ENCODE assay signal across 19 cellular contexts in the genomic region with DNA sequence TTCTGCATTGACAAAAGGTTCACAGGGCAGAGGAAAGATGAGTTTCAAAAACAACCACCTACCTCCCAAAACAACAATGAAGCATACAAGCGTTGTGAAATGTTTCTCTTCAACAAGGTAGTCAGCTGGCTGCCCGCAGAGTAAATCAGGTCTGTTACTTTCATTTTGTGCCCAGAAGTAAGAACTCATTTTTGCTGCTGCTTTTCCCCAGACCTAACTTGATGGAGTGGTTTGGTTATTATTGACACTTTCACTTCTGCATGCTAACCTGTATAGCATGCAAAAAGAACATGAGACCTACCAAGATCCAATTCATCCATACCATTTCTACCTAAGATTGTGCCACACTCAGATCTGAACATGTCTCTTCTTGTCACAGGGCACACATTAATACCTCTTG. TPM values are rescaled to one million over a fixed set of nuclear protein-coding genes. Genes with fewer than 3 reads are reported as not detected.
DNase-seq lines count a peak whose midpoint lies in the region; ATAC-seq and TF ChIP-seq lines count a peak whose summit lies in the region.
"Had no signal": no experiment of that assay in that cellular context is flagged by ENCODE, and none has a peak within 500 bp of the region (broad histone marks: within the 10 kb centered on the region; RNA-seq: fewer than 3 reads in every experiment).

No MANE protein-coding gene starts in this region.

- no peak overlapping the region for H2BK120ac ChIP-seq in mesenchymal stem cell (ENCODE audit: low read depth, low read length)

- no peak overlapping the region for H3K4me3 Mint-ChIP-seq in stimulated activated naive B cell treated with anti-CD40 and anti-IgM and Interleukin-4, amounts not matched to agents 10 μg/mL and 1 μg/mL and 100 μg/mL, for 72 hours
- H3K4me3 Mint-ChIP-seq in activated CD4-positive, alpha-beta T cell treated with anti-CD3 and anti-CD28 coated beads, Interleukin-2, amount 10 ng/mL, durations not matched to agents 7 days and 5 days: no peak overlapping the region

- no peak overlapping the region for H4K91ac ChIP-seq in mesenchymal stem cell (ENCODE audit: low read length)

- no peak overlapping the region for H3K9ac ChIP-seq in mesenchymal stem cell (ENCODE audit: low read length)

- H3K79me1 ChIP-seq in mesenchymal stem cell (replicated peaks; ENCODE audit: low read length, poor library complexity, severe bottlenecking): no peaks in the 10 kb centered on the region

- H3K36me3 ChIP-seq in mesenchymal stem cell (ENCODE audit: control insufficient read depth in 1 of 2, insufficient read depth in 2 of 2, low read depth in 1 of 2, low read length in 2 of 2): no peaks in the 10 kb centered on the region
- H3K36me3 ChIP-seq in psoas muscle (ENCODE audit: insufficient read depth in 1 of 2, low read depth in 1 of 2): no peaks in the 10 kb centered on the region
- H3K36me3 ChIP-seq: esophagus muscularis mucosa, spleen, tibial nerve had no signal

- no peak overlapping the region for H3K27ac ChIP-seq in mesenchymal stem cell (ENCODE audit: low read length, poor library complexity, severe bottlenecking)
- no peak overlapping the region for H3K27ac ChIP-seq in psoas muscle
- H3K27ac ChIP-seq: esophagus muscularis mucosa, tibial nerve had no signal

- H3K9me3 ChIP-seq in mesenchymal stem cell (ENCODE audit: control insufficient read depth, low read length) (no peaks in the 10 kb centered on the region), psoas muscle (no peaks in the 10 kb centered on the region)
- H3K9me3 ChIP-seq: esophagus muscularis mucosa had no signal

- no peaks in the 10 kb centered on the region for H3K36me3 Mint-ChIP-seq in stimulated activated naive B cell treated with anti-CD40 and anti-IgM and Interleukin-4, amounts not matched to agents 10 μg/mL and 1 μg/mL and 100 μg/mL, for 72 hours
- no peaks in the 10 kb centered on the region for H3K36me3 Mint-ChIP-seq in activated CD4-positive, alpha-beta T cell treated with anti-CD3 and anti-CD28 coated beads, Interleukin-2, amount 10 ng/mL, durations not matched to agents 7 days and 5 days (ENCODE audit: low read depth)
- H3K36me3 Mint-ChIP-seq: activated naive CD4-positive, alpha-beta T cell treated with anti-CD3 and anti-CD28 coated beads, Interleukin-2, amount 50 U/mL, for 72 hours had no signal

- intact Hi-C loops in psoas muscle (cut with DNase I): no loop called here

- H3K27ac Mint-ChIP-seq in stimulated activated naive B cell treated with anti-CD40 and anti-IgM and Interleukin-4, amounts not matched to agents 10 μg/mL and 1 μg/mL and 100 μg/mL, for 72 hours: no peak overlapping the region
- H3K27ac Mint-ChIP-seq in activated CD4-positive, alpha-beta T cell treated with anti-CD3 and anti-CD28 coated beads, Interleukin-2, amount 10 ng/mL, durations not matched to agents 7 days and 5 days: no peak overlapping the region
- H3K27ac Mint-ChIP-seq: activated naive CD4-positive, alpha-beta T cell treated with anti-CD3 and anti-CD28 coated beads, Interleukin-2, amount 50 U/mL, for 72 hours had no signal

- CTCF ChIA-PET in activated CD4-positive, alpha-beta T cell treated with anti-CD3 and anti-CD28 coated beads, Interleukin-2, amount 10 ng/mL, durations not matched to agents 7 days and 5 days (lab: Charles Lee): no interaction called here

- H2AK5ac ChIP-seq in mesenchymal stem cell (ENCODE audit: low read length, severe bottlenecking): no peak overlapping the region

- H3K27me3 Mint-ChIP-seq in stimulated activated naive B cell treated with anti-CD40 and anti-IgM and Interleukin-4, amounts not matched to agents 10 μg/mL and 1 μg/mL and 100 μg/mL, for 72 hours: peaks cover 0 to 3% of the 10 kb centered on the region in 2 donors
- H3K27me3 Mint-ChIP-seq in activated CD4-positive, alpha-beta T cell treated with anti-CD3 and anti-CD28 coated beads, Interleukin-2, amount 10 ng/mL, durations not matched to agents 7 days and 5 days: peaks cover 7% of the 10 kb centered on the region

- peaks cover 9 to 15% of the 10 kb centered on the region in 2 donors for H3K4me1 Mint-ChIP-seq in stimulated activated naive B cell treated with anti-CD40 and anti-IgM and Interleukin-4, amounts not matched to agents 10 μg/mL and 1 μg/mL and 100 μg/mL, for 72 hours
- H3K4me1 Mint-ChIP-seq in activated CD4-positive, alpha-beta T cell treated with anti-CD3 and anti-CD28 coated beads, Interleukin-2, amount 10 ng/mL, durations not matched to agents 7 days and 5 days: peaks cover 5% of the 10 kb centered on the region

- no peak overlapping the region for H2AFZ ChIP-seq in mesenchymal stem cell (ENCODE audit: low read depth, low read length)

- no peak overlapping the region for H3K18ac ChIP-seq in mesenchymal stem cell (ENCODE audit: low read depth in 1 of 2, low read length in 2 of 2)

- H2BK12ac ChIP-seq in mesenchymal stem cell (ENCODE audit: low read length in 2 of 2): no peak overlapping the region

- DNase-seq in NOMO-1 (lab: John Stamatoyannopoulos, UW; ENCODE audit: unreplicated experiment in 2 of 2): peak; percentile 7 to 56
- DNase-seq in stimulated activated naive B cell treated with anti-CD40 and anti-IgM and Interleukin-4, amounts not matched to agents 10 μg/mL and 1 μg/mL and 100 μg/mL, for 72 hours: no peak
- DNase-seq in activated CD4-positive, alpha-beta T cell treated with anti-CD3 and anti-CD28 coated beads, Interleukin-2, amount 10 ng/mL, durations not matched to agents 7 days and 5 days: no peak
- no peak for DNase-seq in mesenchymal stem cell
- DNase-seq in psoas muscle: no peak
- DNase-seq: COR-L47, IMR-90, NCI-H2029, occipital lobe, spleen had no signal

- no peaks in the 10 kb centered on the region for H3K27me3 ChIP-seq in mesenchymal stem cell (ENCODE audit: control insufficient read depth in 1 of 2, insufficient read depth in 1 of 2, low read length in 2 of 2)
- H3K27me3 ChIP-seq in psoas muscle (ENCODE audit: insufficient read depth in 3 of 3, low read length in 2 of 3): no peaks in the 10 kb centered on the region
- H3K27me3 ChIP-seq: esophagus muscularis mucosa, spleen, tibial nerve had no signal

- H3K4me3 ChIP-seq in mesenchymal stem cell (ENCODE audit: insufficient read depth in 1 of 2, low read depth in 1 of 2, low read length in 2 of 2) (no peak overlapping the region), psoas muscle (no peak overlapping the region)
- H3K4me3 ChIP-seq: esophagus muscularis mucosa, lung, tibial nerve had no signal

- POLR2A ChIA-PET in activated CD4-positive, alpha-beta T cell treated with anti-CD3 and anti-CD28 coated beads, Interleukin-2, amount 10 ng/mL, durations not matched to agents 7 days and 5 days (lab: Charles Lee): no interaction called here

- WGBS in mesenchymal stem cell: 100% methylated on average over 2 of the region's 2 CpGs
- WGBS in psoas muscle, 3 donors: 84 to 88% (median 87%) methylated on average over 2 of the region's 2 CpGs

- no peak overlapping the region for H3K4ac ChIP-seq in mesenchymal stem cell (ENCODE audit: low read depth in 1 of 2, low read length in 2 of 2)

- H3K4me1 ChIP-seq in mesenchymal stem cell (ENCODE audit: control insufficient read depth, insufficient read depth, low read depth, low read length) (no peaks in the 10 kb centered on the region), psoas muscle (no peaks in the 10 kb centered on the region)
- H3K4me1 ChIP-seq: esophagus muscularis mucosa, tibial nerve had no signal

- H2BK5ac ChIP-seq in mesenchymal stem cell (ENCODE audit: low read depth, low read length, poor library complexity, severe bottlenecking): no peak overlapping the region

- H2BK15ac ChIP-seq in mesenchymal stem cell (ENCODE audit: low read depth, poor library complexity, severe bottlenecking): no peak overlapping the region

- H4K8ac ChIP-seq in mesenchymal stem cell (ENCODE audit: low read length): no peak overlapping the region

- no peak for TF ChIP-seq CTCF in psoas muscle (IDR thresholded peaks at IDR 0.05)

- H3K23ac ChIP-seq in mesenchymal stem cell (ENCODE audit: low read length in 2 of 2): no peak overlapping the region

- peak; percentile 83 for ATAC-seq in GM19043 (IDR thresholded peaks at IDR 0.05; ENCODE audit: low read depth, unreplicated experiment)
- peak; percentile 68 for ATAC-seq in HG02840 (IDR thresholded peaks at IDR 0.05; ENCODE audit: low FRiP score, unreplicated experiment)
- ATAC-seq in stimulated activated naive B cell treated with anti-CD40 and anti-IgM and Interleukin-4, amounts not matched to agents 10 μg/mL and 1 μg/mL and 100 μg/mL, for 72 hours (replicated peaks): peak; percentile 56 to 65
- ATAC-seq in psoas muscle: no peak
- ATAC-seq: activated naive CD4-positive, alpha-beta T cell treated with anti-CD3 and anti-CD28 coated beads, Interleukin-2, amount 50 U/mL, for 72 hours had no signal

- no peak overlapping the region for H3K4me2 ChIP-seq in mesenchymal stem cell (ENCODE audit: low read length, poor library complexity, severe bottlenecking)

- no peaks in the 10 kb centered on the region for H3K9me3 Mint-ChIP-seq in stimulated activated naive B cell treated with anti-CD40 and anti-IgM and Interleukin-4, amounts not matched to agents 10 μg/mL and 1 μg/mL and 100 μg/mL, for 72 hours
- H3K9me3 Mint-ChIP-seq in activated CD4-positive, alpha-beta T cell treated with anti-CD3 and anti-CD28 coated beads, Interleukin-2, amount 10 ng/mL, durations not matched to agents 7 days and 5 days: no peaks in the 10 kb centered on the region
- H3K9me3 Mint-ChIP-seq: activated naive CD4-positive, alpha-beta T cell treated with anti-CD3 and anti-CD28 coated beads, Interleukin-2, amount 50 U/mL, for 72 hours had no signal

- H3K14ac ChIP-seq in mesenchymal stem cell (ENCODE audit: low read length in 2 of 2): no peak overlapping the region

RNA-seq across cellular contexts. Expression of gene SLC9C2, which starts 1.3 kb away (rescaled TPM):
- not detected for total RNA-seq in activated CD4-positive, alpha-beta T cell treated with anti-CD3 and anti-CD28 coated beads, Interleukin-2, amount 10 ng/mL, durations not matched to agents 7 days and 5 days
- polyA plus RNA-seq in mesenchymal stem cell (2013, experiment 1 of 2): not detected
- polyA plus RNA-seq in mesenchymal stem cell (2013, experiment 2 of 2): not detected
- not detected for total RNA-seq in psoas muscle
- not detected for polyA plus RNA-seq in psoas muscle
- total RNA-seq: activated CD8-positive, alpha-beta memory T cell treated with anti-CD3 and anti-CD28 coated beads for 36 hours; activated naive CD4-positive, alpha-beta T cell treated with anti-CD3 and anti-CD28 coated beads, Interleukin-2, amount 50 U/mL, for 72 hours; esophagus muscularis mucosa; IMR-90; T-helper 2 cell treated with Interferon-gamma antibody and Interleukin-4, amounts not matched to agents 100 ng/mL and 5 ng/mL, for 36 hours had no signal
- polyA plus RNA-seq: IMR-90 had no signal

RNA-seq across cellular contexts. Expression of gene TEX50, which starts 33.5 kb away (rescaled TPM):
- not detected for total RNA-seq in activated CD4-positive, alpha-beta T cell treated with anti-CD3 and anti-CD28 coated beads, Interleukin-2, amount 10 ng/mL, durations not matched to agents 7 days and 5 days
- polyA plus RNA-seq in mesenchymal stem cell (2013, experiment 1 of 2): not detected
- polyA plus RNA-seq in mesenchymal stem cell (2013, experiment 2 of 2): not detected
- total RNA-seq in psoas muscle: not detected
- not detected for polyA plus RNA-seq in psoas muscle
- total RNA-seq: activated CD8-positive, alpha-beta memory T cell treated with anti-CD3 and anti-CD28 coated beads for 36 hours; activated naive CD4-positive, alpha-beta T cell treated with anti-CD3 and anti-CD28 coated beads, Interleukin-2, amount 50 U/mL, for 72 hours; cerebellum; esophagus muscularis mucosa; IMR-90; lung; occipital lobe; spleen; T-helper 2 cell treated with Interferon-gamma antibody and Interleukin-4, amounts not matched to agents 100 ng/mL and 5 ng/mL, for 36 hours; tibial nerve had no signal
- polyA plus RNA-seq: IMR-90, lung, spleen had no signal

Comparison
In these comparisons a context has a peak if more than half of its experiments do, and no peak if none do; other contexts are left out.
1. ATAC-seq: peak in GM19043 (single experiment), HG02840 (single experiment) and stimulated activated naive B cell treated with anti-CD40 and anti-IgM and Interleukin-4, amounts not matched to agents 10 μg/mL and 1 μg/mL and 100 μg/mL, for 72 hours (2 of 2); none in psoas muscle (0 of 4).
2. DNase-seq: peak in NOMO-1 (2 of 2); none in stimulated activated naive B cell treated with anti-CD40 and anti-IgM and Interleukin-4, amounts not matched to agents 10 μg/mL and 1 μg/mL and 100 μg/mL, for 72 hours (single experiment), activated CD4-positive, alpha-beta T cell treated with anti-CD3 and anti-CD28 coated beads, Interleukin-2, amount 10 ng/mL, durations not matched to agents 7 days and 5 days (single experiment), mesenchymal stem cell (single experiment) and psoas muscle (0 of 2).